8 cellular contexts compared by ENCODE assay signal in the genomic region with DNA sequence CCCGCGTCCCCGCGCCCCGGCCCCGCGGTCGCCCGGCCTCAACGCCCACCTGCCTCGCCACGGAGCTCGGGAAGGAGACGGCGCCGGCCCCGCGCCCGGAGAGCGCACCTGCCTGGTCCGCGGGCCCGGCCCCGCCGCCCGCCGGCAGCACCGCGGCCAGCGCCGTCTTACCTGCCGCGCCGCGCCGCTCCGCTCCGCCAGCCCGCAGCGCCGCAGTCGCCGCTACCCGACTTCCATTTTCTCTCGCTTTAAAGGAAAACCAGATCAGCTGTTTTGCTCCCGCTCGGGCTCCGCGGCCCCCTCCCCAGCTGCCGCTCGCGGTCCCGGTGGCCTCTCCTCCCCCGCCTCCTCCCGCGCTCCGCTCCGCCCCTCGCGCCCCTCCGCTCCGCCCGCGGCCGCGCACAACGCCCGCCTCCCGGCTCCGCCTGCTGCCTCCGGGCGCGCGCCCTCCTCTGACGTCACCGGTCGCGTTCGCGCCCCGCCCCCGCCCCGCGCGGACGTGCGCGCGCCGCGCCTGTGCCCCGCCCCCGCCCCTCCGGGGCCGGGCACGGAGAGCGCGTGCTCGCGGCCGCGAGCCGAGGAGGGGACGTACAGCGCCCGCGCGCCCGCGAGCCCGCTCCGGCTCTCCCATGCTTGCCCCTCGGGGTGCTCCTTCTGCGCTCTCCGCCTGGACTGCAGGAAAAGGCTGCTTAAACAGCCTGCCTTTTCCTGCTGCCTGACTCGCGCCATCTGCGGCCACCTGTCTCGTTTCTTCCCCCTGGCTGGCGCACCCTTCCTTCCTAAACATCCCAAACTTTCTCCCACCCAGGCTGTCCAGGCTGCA. TPM values are rescaled to one million over a fixed set of nuclear protein-coding genes. Genes with fewer than 3 reads are reported as not detected.
DNase-seq lines count a peak whose midpoint lies in the region; ATAC-seq and TF ChIP-seq lines count a peak whose summit lies in the region.

OTUD7A (minus strand) TSS at position 338 of the 823 bp plus-strand sequence.

- H3K27me3 ChIP-seq in AG04450 (ENCODE audit: control insufficient read depth, insufficient read depth, low read length) (peaks cover 10% of the 10 kb centered on the region), layer of hippocampus (ENCODE audit: control insufficient read depth, insufficient read depth, low read length) (no peaks in the 10 kb centered on the region)

- H3K27ac ChIP-seq in AG04450 (ENCODE audit: low read depth, low read length) (no peak within 1 kb of the TSS), layer of hippocampus (ENCODE audit: low read depth, low read length) (peak within 1 kb of the TSS; percentile 76)

- no peak for TF ChIP-seq CTCF in AG04450 (IDR thresholded peaks at IDR 0.05; ENCODE audit: low read depth, low read length)
- peak; percentile 8 for TF ChIP-seq CTCF in choroid plexus epithelial cell (conservative IDR thresholded peaks at IDR 0.05; ENCODE audit: low read depth, low read length)

- H3K9me3 ChIP-seq in AG04450 (ENCODE audit: control insufficient read depth, insufficient read depth, low read length) = no peaks in the 10 kb centered on the region; the same call in 1 of the 2 replicates

- H3K4me3 ChIP-seq in AG04450 (ENCODE audit: low read depth, low read length) (peak within 1 kb of the TSS; percentile 64), choroid plexus epithelial cell (ENCODE audit: low read depth, low read length) (peak within 1 kb of the TSS; percentile 64)

- no peak for DNase-seq in AG04450 (ENCODE audit: low read depth, low spot score)
- DNase-seq in NCI-H345 treated with DMSO at 0.1 percent for 48 hours (lab: John Stamatoyannopoulos, UW; ENCODE audit: unreplicated experiment) = peak; percentile 30
- peak; percentile 74 to 79 for DNase-seq in activated CD4-positive, alpha-beta T cell treated with anti-CD3 and anti-CD28 coated beads for 24 hours (ENCODE audit: low read depth in 2 of 2)
- DNase-seq in choroid plexus epithelial cell (ENCODE audit: low read depth) = peak; percentile 70
- DNase-seq in stimulated activated CD4-positive, alpha-beta T cell treated with anti-CD3 and anti-CD28 coated beads, Interleukin-15, amount 100 ng/mL, for 48 hours (ENCODE audit: low read depth in 2 of 2) = peak; percentile 56 to 73

- peak; percentile 38 for TF ChIP-seq POLR2A in GM18951 (IDR thresholded peaks at IDR 0.05; ENCODE audit: extremely low read depth, insufficient read depth, insufficient read length)

- in situ Hi-C loops in GM18951 (cut with MboI; ENCODE audit: low sequenced_read_pairs, unreplicated experiment) = no loop called here

- POLR2A ChIA-PET in AG04450 (lab: Yijun Ruan, JAX) = no interaction called here

- CTCF ChIA-PET in AG04450 (lab: Charles Lee) = interaction anchor here (1.1 kb wide), 1 partner anchor 299 kb away, joined by 3 read pairs; no protein-coding TSS in a partner anchor

- ATAC-seq in HG03175 (IDR thresholded peaks at IDR 0.05; ENCODE audit: unreplicated experiment) = peak; percentile 76

RNA-seq across cellular contexts. Expression of gene OTUD7A, which starts in this region (rescaled TPM):
- 0.01 and 0.05 TPM in 2 replicates for polyA plus RNA-seq in AG04450 (2011; rRNA removed)
- polyA minus RNA-seq in AG04450 (2011; rRNA and poly(A)+ RNA removed) = 0.09 and 2.1 TPM in 2 replicates
